8 cellular contexts compared by ENCODE assay signal in genomic region chr9:127130661-127131538, GRCh38. TPM values are rescaled to one million over a fixed set of nuclear protein-coding genes. Genes with fewer than 3 reads are reported as not detected.
DNase-seq lines count a peak whose midpoint lies in the region; ATAC-seq and TF ChIP-seq lines count a peak whose summit lies in the region.

No MANE protein-coding gene starts in this region.

- H3K4me1 Mint-ChIP-seq in activated T-cell treated with anti-CD3 and anti-CD28 coated beads, Interleukin-2, amount 50 U/mL, for 4 hours (ENCODE audit: low read depth): no peaks in the 10 kb centered on the region

- H3K4me3 ChIP-seq in dorsolateral prefrontal cortex (no peak overlapping the region), mucosa of rectum (ENCODE audit: low read length in 2 of 2) (no peak overlapping the region)

- no peaks in the 10 kb centered on the region for H3K36me3 ChIP-seq in mucosa of rectum (ENCODE audit: control insufficient read depth in 2 of 2, insufficient read depth in 2 of 2, low read length in 2 of 2)

- H3K36me3 Mint-ChIP-seq in activated T-cell treated with anti-CD3 and anti-CD28 coated beads, Interleukin-2, amount 50 U/mL, for 4 hours (ENCODE audit: insufficient read depth): peaks cover 2% of the 10 kb centered on the region

- intact Hi-C loops in dorsolateral prefrontal cortex (cut with DNase I): no loop called here

- H3K27ac ChIP-seq in dorsolateral prefrontal cortex (peak overlapping the region; percentile 40 to 99 (median 97)), mucosa of rectum (ENCODE audit: low read depth in 2 of 2, low read length in 2 of 2) (peak overlapping the region; percentile 11 to 71)

- H3K27me3 ChIP-seq in dorsolateral prefrontal cortex (no peaks in the 10 kb centered on the region), mucosa of rectum (ENCODE audit: control insufficient read depth in 2 of 2, insufficient read depth in 2 of 2, low read length in 2 of 2) (no peaks in the 10 kb centered on the region)

- TF ChIP-seq CTCF in dorsolateral prefrontal cortex (IDR thresholded peaks at IDR 0.05 in 54 of 56, conservative IDR thresholded peaks at IDR 0.05 in 2 of 56; ENCODE audit: low read depth in 1 of 56, partially characterized antibody in 56 of 56): no peak

- DNase-seq in AG20443 (ENCODE audit: low spot score) (peak; percentile 87), NCI-H524 (lab: John Stamatoyannopoulos, UW) (peak; percentile 98 to 99), dorsolateral prefrontal cortex (peak; percentile 51 to 91 (median 78)), DMS114 treated with DMSO at 0.1 percent for 48 hours (lab: John Stamatoyannopoulos, UW; ENCODE audit: unreplicated experiment) (no peak), DMS53 treated with DMSO at 0.1 percent for 48 hours (lab: John Stamatoyannopoulos, UW; ENCODE audit: unreplicated experiment) (no peak)
- DNase-seq in activated T-cell treated with anti-CD3 and anti-CD28 coated beads, Interleukin-2, amount 50 U/mL, for 4 hours: no peak

- peaks cover 4% of the 10 kb centered on the region for H3K27me3 Mint-ChIP-seq in activated T-cell treated with anti-CD3 and anti-CD28 coated beads, Interleukin-2, amount 50 U/mL, for 4 hours (ENCODE audit: low read depth)

- H3K4me1 ChIP-seq in mucosa of rectum (ENCODE audit: control insufficient read depth in 2 of 2, insufficient read depth in 2 of 2, low read length in 2 of 2): peaks cover 0 to 6% of the 10 kb centered on the region in 2 donors

- no peak for ATAC-seq in activated T-cell treated with anti-CD3 and anti-CD28 coated beads, Interleukin-2, amount 50 U/mL, for 4 hours
- ATAC-seq in GM21717 (IDR thresholded peaks at IDR 0.05; ENCODE audit: unreplicated experiment): no peak

- no peaks in the 10 kb centered on the region for H3K9me3 Mint-ChIP-seq in activated T-cell treated with anti-CD3 and anti-CD28 coated beads, Interleukin-2, amount 50 U/mL, for 4 hours

- no peak overlapping the region for H3K9ac ChIP-seq in mucosa of rectum (ENCODE audit: low read depth in 1 of 2, low read length in 2 of 2)

- no peak overlapping the region for H3K4me3 Mint-ChIP-seq in activated T-cell treated with anti-CD3 and anti-CD28 coated beads, Interleukin-2, amount 50 U/mL, for 4 hours

- no peaks in the 10 kb centered on the region for H3K9me3 ChIP-seq in mucosa of rectum (ENCODE audit: control insufficient read depth in 2 of 2, low read length in 2 of 2)

RNA-seq across cellular contexts. Expression of gene ANGPTL2, which starts 8.5 kb away (rescaled TPM):
- 10 to 100 TPM in 30 of 120 experiments, 1 to 10 TPM in 90; 1.8 to 27.8 (median 7.2) TPM for total RNA-seq in dorsolateral prefrontal cortex
- total RNA-seq in activated T-cell treated with anti-CD3 and anti-CD28 coated beads, Interleukin-2, amount 50 U/mL, for 4 hours: under 1 TPM in 1 of 3 donors, not detected in 2; 0.05 TPM

Comparison
In these comparisons a context has a peak if more than half of its experiments do, and no peak if none do; other contexts are left out.
1. DNase-seq: peak in AG20443 (single experiment), NCI-H524 (2 of 2) and dorsolateral prefrontal cortex (10 of 10); none in activated T-cell treated with anti-CD3 and anti-CD28 coated beads, Interleukin-2, amount 50 U/mL, for 4 hours (single experiment), DMS114 treated with DMSO at 0.1 percent for 48 hours (single experiment) and DMS53 treated with DMSO at 0.1 percent for 48 hours (single experiment).